Comparison of ENCODE assay signal across 16 cellular contexts in genomic region chr16:68282064-68282452, GRCh38. TPM values are rescaled to one million over a fixed set of nuclear protein-coding genes. Genes with fewer than 3 reads are reported as not detected.
DNase-seq lines count a peak whose midpoint lies in the region; ATAC-seq lines count a peak whose summit lies in the region.
"Had no signal": no experiment of that assay in that cellular context is flagged by ENCODE, and none has a peak within 500 bp of the region (broad histone marks: within the 10 kb centered on the region; RNA-seq: fewer than 3 reads in every experiment).

No MANE protein-coding gene starts in this region.

- no peak for DNase-seq in activated naive CD4-positive, alpha-beta T cell treated with anti-CD3 and anti-CD28 coated beads for 36 hours
- DNase-seq in activated naive CD4-positive, alpha-beta T cell treated with Interleukin-2 at 50 U/mL for 16 hours: no peak
- DNase-seq in adipocyte (ENCODE audit: low read depth): no peak
- DNase-seq in stimulated activated naive B cell treated with anti-CD40 and anti-IgM and Interleukin-4, amounts not matched to agents 10 μg/mL and 1 μg/mL and 100 μg/mL, for 72 hours: no peak
- DNase-seq in DMS53 treated with DMSO at 0.1 percent for 48 hours (lab: John Stamatoyannopoulos, UW; ENCODE audit: unreplicated experiment): no peak
- no peak for DNase-seq in NCI-H1105 treated with DMSO at 0.1 percent for 48 hours (lab: John Stamatoyannopoulos, UW)
- DNase-seq in stimulated activated naive CD4-positive, alpha-beta T cell (lab: John Stamatoyannopoulos, UW): no peak
- DNase-seq: dermis blood vessel endothelial cell, head of caudate nucleus, kidney, NCI-H187, NCI-H446 treated with DMSO at 0.1 percent for 48 hours, tibial artery had no signal

- peaks cover 75% of the 10 kb centered on the region for H3K4me1 ChIP-seq in adipocyte (ENCODE audit: control insufficient read depth, insufficient read depth, low read length)

- no peak overlapping the region for H3K4me3 Mint-ChIP-seq in activated naive CD4-positive, alpha-beta T cell treated with anti-CD3 and anti-CD28 coated beads for 36 hours
- peak overlapping the region; percentile 37 to 66 for H3K4me3 Mint-ChIP-seq in stimulated activated naive B cell treated with anti-CD40 and anti-IgM and Interleukin-4, amounts not matched to agents 10 μg/mL and 1 μg/mL and 100 μg/mL, for 72 hours

- peak overlapping the region; percentile 16 for H3K27ac ChIP-seq in KOPT-K1 (ENCODE audit: low read depth, low read length, poor library complexity, severe bottlenecking)
- H3K27ac ChIP-seq: SJSA1 had no signal

- no peak for ATAC-seq in stimulated activated naive B cell treated with anti-CD40 and anti-IgM and Interleukin-4, amounts not matched to agents 10 μg/mL and 1 μg/mL and 100 μg/mL, for 72 hours (replicated peaks)

- no peaks in the 10 kb centered on the region for H3K27me3 ChIP-seq in adipocyte (replicated peaks; ENCODE audit: control insufficient read depth, insufficient read depth, low read length)
- H3K27me3 ChIP-seq: esophagus muscularis mucosa, SJSA1, tibial artery had no signal

- H3K4me1 Mint-ChIP-seq in activated naive CD4-positive, alpha-beta T cell treated with anti-CD3 and anti-CD28 coated beads for 36 hours (ENCODE audit: low read depth): peaks cover 78% of the 10 kb centered on the region
- H3K4me1 Mint-ChIP-seq in stimulated activated naive B cell treated with anti-CD40 and anti-IgM and Interleukin-4, amounts not matched to agents 10 μg/mL and 1 μg/mL and 100 μg/mL, for 72 hours: peaks cover 43 to 69% of the 10 kb centered on the region in 2 donors

- H3K9me3 Mint-ChIP-seq in activated naive CD4-positive, alpha-beta T cell treated with anti-CD3 and anti-CD28 coated beads for 36 hours: no peaks in the 10 kb centered on the region
- peaks cover 0 to 2% of the 10 kb centered on the region in 2 donors for H3K9me3 Mint-ChIP-seq in stimulated activated naive B cell treated with anti-CD40 and anti-IgM and Interleukin-4, amounts not matched to agents 10 μg/mL and 1 μg/mL and 100 μg/mL, for 72 hours

- intact Hi-C loops in activated naive CD4-positive, alpha-beta T cell treated with anti-CD3 and anti-CD28 coated beads for 36 hours (cut with micrococcal nuclease): no loop called here

- peaks cover 53% of the 10 kb centered on the region for H3K36me3 Mint-ChIP-seq in activated naive CD4-positive, alpha-beta T cell treated with anti-CD3 and anti-CD28 coated beads for 36 hours (ENCODE audit: low read depth)
- peaks cover 40 to 43% of the 10 kb centered on the region in 2 donors for H3K36me3 Mint-ChIP-seq in stimulated activated naive B cell treated with anti-CD40 and anti-IgM and Interleukin-4, amounts not matched to agents 10 μg/mL and 1 μg/mL and 100 μg/mL, for 72 hours

- H3K36me3 ChIP-seq in KOPT-K1 (ENCODE audit: insufficient read depth, low read length) (peaks cover 26% of the 10 kb centered on the region), adipocyte (ENCODE audit: control insufficient read depth, insufficient read depth, low read length, severe bottlenecking) (peaks cover 61% of the 10 kb centered on the region)

- no peaks in the 10 kb centered on the region for H3K27me3 Mint-ChIP-seq in activated naive CD4-positive, alpha-beta T cell treated with anti-CD3 and anti-CD28 coated beads for 36 hours (ENCODE audit: low read depth)
- no peaks in the 10 kb centered on the region for H3K27me3 Mint-ChIP-seq in stimulated activated naive B cell treated with anti-CD40 and anti-IgM and Interleukin-4, amounts not matched to agents 10 μg/mL and 1 μg/mL and 100 μg/mL, for 72 hours

- peak overlapping the region; percentile 92 for H3K27ac Mint-ChIP-seq in activated naive CD4-positive, alpha-beta T cell treated with anti-CD3 and anti-CD28 coated beads for 36 hours
- peak overlapping the region; percentile 91 for H3K27ac Mint-ChIP-seq in stimulated activated naive B cell treated with anti-CD40 and anti-IgM and Interleukin-4, amounts not matched to agents 10 μg/mL and 1 μg/mL and 100 μg/mL, for 72 hours

- H3K9me3 ChIP-seq in KOPT-K1 (ENCODE audit: insufficient read depth, low read length, poor library complexity, severe bottlenecking) (no peaks in the 10 kb centered on the region), adipocyte (ENCODE audit: control insufficient read depth, low read length) (no peaks in the 10 kb centered on the region)
- H3K9me3 ChIP-seq: esophagus muscularis mucosa, SJSA1, tibial artery had no signal

- H3K4me3 ChIP-seq in adipocyte (ENCODE audit: low read length): no peak overlapping the region
- H3K4me3 ChIP-seq: esophagus muscularis mucosa, SJSA1, tibial artery had no signal

- peak overlapping the region; percentile 86 for H3K9ac ChIP-seq in adipocyte (ENCODE audit: low read length)

- CTCF ChIA-PET in activated naive CD4-positive, alpha-beta T cell treated with anti-CD3 and anti-CD28 coated beads for 36 hours (lab: Charles Lee): interaction anchor here (3.1 kb wide), 1 partner anchor 20 kb away, joined by 14 read pairs; no protein-coding TSS in a partner anchor

RNA-seq across cellular contexts. Expression of gene SLC7A6, which starts 17.7 kb away (rescaled TPM):
- total RNA-seq in activated naive CD4-positive, alpha-beta T cell treated with anti-CD3 and anti-CD28 coated beads for 36 hours: 10 to 100 TPM; 79.4 to 83.4 TPM

RNA-seq across cellular contexts. Expression of gene SLC7A6OS, which starts 28.7 kb away (rescaled TPM):
- 10 to 100 TPM; 23.0 to 26.4 TPM for total RNA-seq in activated naive CD4-positive, alpha-beta T cell treated with anti-CD3 and anti-CD28 coated beads for 36 hours

RNA-seq across cellular contexts. Expression of gene PRMT7, which starts 28.8 kb away (rescaled TPM):
- 10 to 100 TPM; 51.6 to 52.4 TPM for total RNA-seq in activated naive CD4-positive, alpha-beta T cell treated with anti-CD3 and anti-CD28 coated beads for 36 hours

RNA-seq across cellular contexts. Expression of gene PLA2G15, which starts 36.9 kb away (rescaled TPM):
- 1 to 10 TPM; 4.2 to 5.4 TPM for total RNA-seq in activated naive CD4-positive, alpha-beta T cell treated with anti-CD3 and anti-CD28 coated beads for 36 hours

RNA-seq across cellular contexts. Expression of gene ESRP2, which starts 46.1 kb away (rescaled TPM):
- under 1 TPM; 0.21 to 0.35 TPM for total RNA-seq in activated naive CD4-positive, alpha-beta T cell treated with anti-CD3 and anti-CD28 coated beads for 36 hours
